In genomic region chr7:83921798-83922607, GRCh38 we compare ENCODE assay signal across 16 cellular contexts.
DNase-seq lines count a peak whose midpoint lies in the region; ATAC-seq, FAIRE-seq and TF ChIP-seq lines count a peak whose summit lies in the region.
"Had no signal": no experiment of that assay in that cellular context is flagged by ENCODE, and none has a peak within 500 bp of the region (broad histone marks: within the 10 kb centered on the region; RNA-seq: fewer than 3 reads in every experiment).

No MANE protein-coding gene starts in this region.

- no peak for TF ChIP-seq EP300 in GM12878 (IDR thresholded peaks at IDR 0.05; ENCODE audit: borderline replicate concordance in 1 of 2, control insufficient read depth in 1 of 2, low read depth in 2 of 2, low read length in 2 of 2)

- no peaks in the 10 kb centered on the region for H3K36me3 ChIP-seq in GM12878 (ENCODE audit: control insufficient read depth in 2 of 2, insufficient read depth in 2 of 2, low read length in 1 of 2)
- no peaks in the 10 kb centered on the region for H3K36me3 ChIP-seq in psoas muscle (ENCODE audit: insufficient read depth in 1 of 2, low read depth in 1 of 2)
- H3K36me3 ChIP-seq: WERI-Rb-1 had no signal

- H3K4me3 ChIP-seq in GM12878 (no peak overlapping the region), psoas muscle (no peak overlapping the region)
- H3K4me3 ChIP-seq: smooth muscle cell had no signal

- H3K9me3 ChIP-seq in GM12878 (replicated peaks; ENCODE audit: control insufficient read depth, insufficient read depth, low read length) = no peaks in the 10 kb centered on the region
- no peaks in the 10 kb centered on the region for H3K9me3 ChIP-seq in psoas muscle

- no peaks in the 10 kb centered on the region for H3K79me2 ChIP-seq in GM12878 (ENCODE audit: control insufficient read depth, insufficient read depth, low read length)

- H3K27me3 ChIP-seq in GM12878 (replicated peaks in 1 of 2; ENCODE audit: control insufficient read depth in 2 of 2, insufficient read depth in 2 of 2, low read length in 1 of 2) = no peaks in the 10 kb centered on the region
- peaks cover 0 to 2% (median 0%) of the 10 kb centered on the region in 3 donors for H3K27me3 ChIP-seq in psoas muscle (ENCODE audit: insufficient read depth in 3 of 3, low read length in 2 of 3)

- no peak overlapping the region for H3K9ac ChIP-seq in GM12878 (ENCODE audit: control insufficient read depth, insufficient read depth, low read length)

- no peaks in the 10 kb centered on the region for H4K20me1 ChIP-seq in GM12878 (ENCODE audit: control insufficient read depth, insufficient read depth)

- no peak for TF ChIP-seq RAD21 in GM12878 (IDR thresholded peaks at IDR 0.05; ENCODE audit: insufficient read depth, low read depth, low read length)

- no TSS peak for BruUV-seq in GM12878 (replicated peaks; lab: Mats Ljungman, UMichigan)

- POLR2A ChIA-PET in GM12878 (lab: Charles Lee) = no interaction called here

- H3K4me1 ChIP-seq in GM12878 (ENCODE audit: control insufficient read depth, insufficient read depth, low read length) (no peaks in the 10 kb centered on the region), psoas muscle (no peaks in the 10 kb centered on the region)

- no peak for TF ChIP-seq POLR2A in GM12878 (IDR thresholded peaks at IDR 0.05; ENCODE audit: low read depth, low read length)

- no peak for FAIRE-seq in GM12878 (lab: Jason Lieb, UNC)
- FAIRE-seq: endothelial cell of umbilical vein, islet of Langerhans had no signal

- WGBS in GM12878 (ENCODE audit: insufficient coverage, insufficient replicate concordance, low lambda C conversion rate, missing lambda C conversion rate) = 20% methylated on average over 4 of the region's 4 CpGs
- WGBS in psoas muscle, 3 donors = 20 to 23% (median 20%) methylated on average over 4 of the region's 4 CpGs

- ATAC-seq in GM12878 (peak; percentile 74), psoas muscle (no peak), HG03442 (IDR thresholded peaks at IDR 0.05; ENCODE audit: unreplicated experiment) (no peak), GM18520 (IDR thresholded peaks at IDR 0.05; ENCODE audit: unreplicated experiment) (no peak)
- ATAC-seq: natural killer cell had no signal

- no peak for TF ChIP-seq CTCF in GM12878 (IDR thresholded peaks at IDR 0.05 in 2 of 3, conservative IDR thresholded peaks at IDR 0.05 in 1 of 3; ENCODE audit: control insufficient read depth in 2 of 3, extremely low read depth in 1 of 3, insufficient read depth in 1 of 3, low read depth in 3 of 3, low read length in 3 of 3)
- no peak for TF ChIP-seq CTCF in psoas muscle (IDR thresholded peaks at IDR 0.05)

- DNase-seq in EL (peak; percentile 39), NCI-H128 (lab: John Stamatoyannopoulos, UW; ENCODE audit: unreplicated experiment) (peak; percentile 61), GM12878 (ENCODE audit: low read depth, low spot score) (no peak), middle frontal gyrus (ENCODE audit: extremely low spot score, low spot score) (peak; percentile 15), psoas muscle (no peak), Kasumi-1 (lab: John Stamatoyannopoulos, UW) (no peak)
- DNase-seq: activated CD8-positive, alpha-beta memory T cell treated with anti-CD3 and anti-CD28 coated beads, Interleukin-2, amount 50 U/mL, for 48 hours; CD4-positive, alpha-beta T cell; natural killer cell; Right ventricle myocardium superior; WERI-Rb-1 had no signal

- SMC1A ChIA-PET in GM12878 (lab: Charles Lee; ENCODE audit: uncharacterized antibody, unreplicated experiment) = no interaction called here

- CTCF ChIA-PET in GM12878 (lab: Yijun Ruan, JAX) = interaction anchor here (2.0 kb wide), 1 partner anchor 14 kb away, joined by 9 read pairs; no protein-coding TSS in a partner anchor

- no peak overlapping the region for H2AFZ ChIP-seq in GM12878 (ENCODE audit: control insufficient read depth, low read depth, low read length)

- H3K27ac ChIP-seq in GM12878 (ENCODE audit: control insufficient read depth, insufficient read depth) = no peak overlapping the region
- no peak overlapping the region for H3K27ac ChIP-seq in psoas muscle
- H3K27ac ChIP-seq: WERI-Rb-1 had no signal

- intact Hi-C loops in GM12878 (cut with micrococcal nuclease; ENCODE audit: unreplicated experiment) = no loop called here
- intact Hi-C loops in psoas muscle (cut with DNase I) = no loop called here

- in situ Hi-C loops in GM12878 (cut with MboI) = no loop called here

- RAD21 ChIA-PET in GM12878 (lab: Charles Lee; ENCODE audit: unreplicated experiment) = no interaction called here

- H3K4me2 ChIP-seq in GM12878 (ENCODE audit: control insufficient read depth, insufficient read depth) = no peak overlapping the region
- H3K4me2 ChIP-seq: smooth muscle cell had no signal

TF ChIP-seq in GM12878, 131 proteins besides CTCF, POLR2A, EP300 and RAD21 (continues in another document):
- TF ChIP-seq RELA (IDR thresholded peaks at IDR 0.05; ENCODE audit: borderline replicate concordance, partially characterized antibody) (no peak), EED (IDR thresholded peaks at IDR 0.05; ENCODE audit: low read depth) (peak; percentile 42; the same call in 1 of the 2 replicates), YY1 (IDR thresholded peaks at IDR 0.05; ENCODE audit: low read depth, low read length) (no peak), SMAD1 (IDR thresholded peaks at IDR 0.05; ENCODE audit: low read depth, partially characterized antibody) (no peak), BCL11A (IDR thresholded peaks at IDR 0.05; ENCODE audit: low read depth, low read length) (no peak), TCF3 (IDR thresholded peaks at IDR 0.05; ENCODE audit: borderline replicate concordance, insufficient read depth, low read depth, low read length) (no peak), GABPA (IDR thresholded peaks at IDR 0.05; ENCODE audit: low read depth) (peak; percentile 39; the same call in 1 of the 2 replicates), IKZF1 (conservative IDR thresholded peaks at IDR 0.05) (no peak), SKIL (IDR thresholded peaks at IDR 0.05; ENCODE audit: low read depth, poor library complexity, severe bottlenecking) (no peak), BHLHE40 (IDR thresholded peaks at IDR 0.05; ENCODE audit: borderline replicate concordance in 1 of 2, low read depth in 2 of 2, low read length in 1 of 2) (no peak), MYC (IDR thresholded peaks at IDR 0.05; ENCODE audit: insufficient read depth, insufficient read length, insufficient replicate concordance, low read length, severe bottlenecking) (no peak), PML (IDR thresholded peaks at IDR 0.05; ENCODE audit: low read length) (no peak), JUNB (IDR thresholded peaks at IDR 0.05) (peak; percentile 95), ATF2 (IDR thresholded peaks at IDR 0.05; ENCODE audit: low read length) (0 out of 2 replicates have a peak, but pooled peaks have one; percentile 41), RCOR1 (conservative IDR thresholded peaks at IDR 0.05; ENCODE audit: low read depth, low read length) (no peak), POLR2AphosphoS2 (IDR thresholded peaks at IDR 0.05; ENCODE audit: low read depth, low read length) (no peak), NR2F1 (conservative IDR thresholded peaks at IDR 0.05) (no peak), NRF1 (conservative IDR thresholded peaks at IDR 0.05; ENCODE audit: low read depth, low read length) (no peak), NKRF (conservative IDR thresholded peaks at IDR 0.05) (no peak), ZZZ3 (IDR thresholded peaks at IDR 0.05; ENCODE audit: control insufficient read depth, insufficient read length, low read depth) (no peak), PAX5 (IDR thresholded peaks at IDR 0.05; ENCODE audit: borderline replicate concordance, low read depth, low read length) (no peak), KAT2A (conservative IDR thresholded peaks at IDR 0.05; ENCODE audit: control insufficient read depth, low read depth, low read length) (no peak)

Comparison
In these comparisons a context has a peak if more than half of its experiments do, and no peak if none do; other contexts are left out.
1. DNase-seq: peak in EL (single experiment), NCI-H128 (single experiment) and middle frontal gyrus (single experiment); none in GM12878 (single experiment), psoas muscle (0 of 2) and Kasumi-1 (0 of 2).